In genomic region chr11:27362749-27363575, GRCh38 we compare ENCODE assay signal across 8 cellular contexts. TPM values are rescaled to one million over a fixed set of nuclear protein-coding genes. Genes with fewer than 3 reads are reported as not detected.
DNase-seq lines count a peak whose midpoint lies in the region; ATAC-seq and TF ChIP-seq lines count a peak whose summit lies in the region.

Gene CCDC34 (minus strand): TSS chr11:27363215. CDS start chr11:27363194, 21 bp downstream.

- CTCF ChIA-PET in activated B cell treated with CpG ODN at 0.5 μM for 24 hours (lab: Charles Lee) = no interaction called here

- no peaks in the 10 kb centered on the region for H3K9me3 Mint-ChIP-seq in activated B cell treated with CpG ODN at 0.5 μM for 24 hours

- TF ChIP-seq CTCF in AG09319 (IDR thresholded peaks at IDR 0.05; ENCODE audit: low read depth, low read length) = no peak
- TF ChIP-seq CTCF in activated B cell treated with CpG ODN at 0.5 μM for 24 hours (IDR thresholded peaks at IDR 0.05) = no peak
- no peak for TF ChIP-seq CTCF in cardiac fibroblast (IDR thresholded peaks at IDR 0.05; ENCODE audit: low read depth, low read length)

- intact Hi-C loops in activated B cell treated with CpG ODN at 0.5 μM for 24 hours (cut with micrococcal nuclease) = loop anchor here (1.0 to 10.0 kb wide), 5 partner anchors 109 to 745 kb away; partner anchors contain the start of genes KIF18A, LGR4, LIN7C and METTL15

- H3K4me1 Mint-ChIP-seq in activated B cell treated with CpG ODN at 0.5 μM for 24 hours = peaks cover 20% of the 10 kb centered on the region

- POLR2A ChIA-PET in activated B cell treated with CpG ODN at 0.5 μM for 24 hours (lab: Charles Lee) = interaction anchor here (0.9 kb wide), 1 partner anchor 144 kb away, joined by 4 read pairs; the partner anchor contains the start of gene LIN7C

- H3K36me3 Mint-ChIP-seq in activated B cell treated with CpG ODN at 0.5 μM for 24 hours (ENCODE audit: low read depth) = peaks cover 2% of the 10 kb centered on the region

- H3K4me3 ChIP-seq in cardiac fibroblast (replicated peaks in 1 of 2; ENCODE audit: low read depth in 2 of 2, low read length in 2 of 2) = peak within 1 kb of the TSS; percentile 80 to 82

- H3K27ac Mint-ChIP-seq in activated B cell treated with CpG ODN at 0.5 μM for 24 hours = peak within 1 kb of the TSS; percentile 64

- H3K27me3 Mint-ChIP-seq in activated B cell treated with CpG ODN at 0.5 μM for 24 hours = no peaks in the 10 kb centered on the region

- peak within 1 kb of the TSS; percentile 95 for H3K4me3 Mint-ChIP-seq in activated B cell treated with CpG ODN at 0.5 μM for 24 hours

- peak; percentile 100 for ATAC-seq in GM19025 (IDR thresholded peaks at IDR 0.05; ENCODE audit: low read depth, unreplicated experiment)
- ATAC-seq in HG03196 (IDR thresholded peaks at IDR 0.05; ENCODE audit: unreplicated experiment) = peak; percentile 100
- peak; percentile 99 for ATAC-seq in activated B cell treated with CpG ODN at 0.5 μM for 24 hours (ENCODE audit: low read depth)

- DNase-seq in AG09319 (ENCODE audit: extremely low read depth, low read depth) (peak; percentile 79), NCI-H2227 treated with DMSO at 0.1 percent for 48 hours (lab: John Stamatoyannopoulos, UW) (peak; percentile 82), activated B cell treated with CpG ODN at 0.5 μM for 24 hours (peak; percentile 84), cardiac fibroblast (ENCODE audit: low read depth in 2 of 2) (peak; percentile 91 to 96), inferior parietal cortex (ENCODE audit: extremely low spot score) (peak; percentile 91), smooth muscle cell of the brain vasculature (ENCODE audit: low read depth, low spot score) (peak; percentile 83)

RNA-seq across cellular contexts. Expression of gene CCDC34, which starts in this region (rescaled TPM):
- 2.4 and 3.7 TPM in 2 replicates for total RNA-seq in activated B cell treated with CpG ODN at 0.5 μM for 24 hours

Comparison
In these comparisons a context has a peak if more than half of its experiments do, and no peak if none do; other contexts are left out.
1. Peak in every context shown above with its lines: DNase-seq, ATAC-seq and H3K4me3 ChIP-seq.